1 cellular context compared by ENCODE assay signal in genomic region chr9:105976257-105976656, GRCh38.
A peak's percentile ranks its signal among the peaks of the same experiment; 100 is the strongest.
TF ChIP-seq lines count a peak whose summit lies in the region.

No MANE protein-coding gene starts in this region.

TF ChIP-seq in neural cell, 6 proteins besides CTCF, POLR2A, EP300 and RAD21 (continued from another document):
- TF ChIP-seq REST (IDR thresholded peaks at IDR 0.05; ENCODE audit: borderline replicate concordance), result peak; percentile 33
- no peak for TF ChIP-seq EZH2 (IDR thresholded peaks at IDR 0.05; ENCODE audit: borderline replicate concordance, insufficient read depth, low read length, poor library complexity, severe bottlenecking)
